Comparison of ENCODE assay signal across 19 cellular contexts in genomic region chr2:141767051-141767450, GRCh38.
DNase-seq lines count a peak whose midpoint lies in the region; ATAC-seq, FAIRE-seq and TF ChIP-seq lines count a peak whose summit lies in the region.
"Had no signal": no experiment of that assay in that cellular context is flagged by ENCODE, and none has a peak within 500 bp of the region (broad histone marks: within the 10 kb centered on the region; RNA-seq: fewer than 3 reads in every experiment).

No MANE protein-coding gene starts in this region.

- no peaks in the 10 kb centered on the region for H3K4me1 ChIP-seq in thyroid gland
- H3K4me1 ChIP-seq: ascending aorta, tibial nerve had no signal

- H3K4me3 ChIP-seq in choroid plexus epithelial cell (ENCODE audit: low read depth, low read length) (no peak overlapping the region), thyroid gland (replicated peaks in 1 of 3) (no peak overlapping the region)
- H3K4me3 ChIP-seq: ascending aorta, PC-9, tibial nerve had no signal

- H3K27me3 ChIP-seq in thyroid gland: no peaks in the 10 kb centered on the region
- H3K27me3 ChIP-seq: ascending aorta, tibial nerve had no signal

- intact Hi-C loops in thyroid gland (cut with DNase I): no loop called here

- WGBS in thyroid gland, 2 donors: 79 to 83% methylated on average over 2 of the region's 2 CpGs

- FAIRE-seq in RCC 7860 (lab: Jason Lieb, UNC): no peak
- FAIRE-seq: kidney had no signal

- H3K9me3 ChIP-seq in thyroid gland: no peaks in the 10 kb centered on the region
- H3K9me3 ChIP-seq: ascending aorta had no signal

- DNase-seq in EH (ENCODE audit: low read depth): peak; percentile 41
- peak; percentile 14 for DNase-seq in RCC 7860 (ENCODE audit: low spot score)
- peak; percentile 93 for DNase-seq in choroid plexus epithelial cell (ENCODE audit: low read depth)
- DNase-seq in middle frontal gyrus (ENCODE audit: extremely low spot score, low spot score): peak; percentile 29
- no peak for DNase-seq in thyroid gland
- DNase-seq in DMS153 (lab: John Stamatoyannopoulos, UW): no peak
- DNase-seq: activated CD4-positive, alpha-beta memory T cell treated with anti-CD3 and anti-CD28 coated beads, Interleukin-2, amount 10 ng/mL, durations not matched to agents 7 days and 5 days; effector CD8-positive, alpha-beta T cell; kidney; NCI-H446; posterior cingulate gyrus; stimulated activated CD4-positive, alpha-beta T cell treated with anti-CD3 and anti-CD28 coated beads, Interleukin-1b, Interleukin-23, amount 100 ng/mL, for 48 hours; stimulated activated CD8-positive, alpha-beta memory T cell treated with anti-CD3 and anti-CD28 coated beads, Interleukin-4, amount 100 ng/mL, for 48 hours; T-helper 9 cell had no signal

- no peak overlapping the region for H3K27ac ChIP-seq in thyroid gland
- H3K27ac ChIP-seq: ascending aorta, PC-9, tibial nerve had no signal

- ATAC-seq in HG03342 (IDR thresholded peaks at IDR 0.05; ENCODE audit: unreplicated experiment) (no peak), GM18861 (IDR thresholded peaks at IDR 0.05; ENCODE audit: unreplicated experiment) (no peak)

- H3K36me3 ChIP-seq in thyroid gland: no peaks in the 10 kb centered on the region
- H3K36me3 ChIP-seq: ascending aorta, tibial nerve had no signal

- TF ChIP-seq POLR2A in thyroid gland (IDR thresholded peaks at IDR 0.05): no peak

- TF ChIP-seq CTCF in choroid plexus epithelial cell (conservative IDR thresholded peaks at IDR 0.05; ENCODE audit: low read depth, low read length) (no peak), thyroid gland (IDR thresholded peaks at IDR 0.05) (no peak)

Comparison
In these comparisons a context has a peak if more than half of its experiments do, and no peak if none do; other contexts are left out.
1. DNase-seq: peak in EH (single experiment), RCC 7860 (single experiment), choroid plexus epithelial cell (single experiment) and middle frontal gyrus (single experiment); none in thyroid gland (0 of 2) and DMS153 (single experiment).